ENCODE assay signal across 1 cellular context in the genomic region with DNA sequence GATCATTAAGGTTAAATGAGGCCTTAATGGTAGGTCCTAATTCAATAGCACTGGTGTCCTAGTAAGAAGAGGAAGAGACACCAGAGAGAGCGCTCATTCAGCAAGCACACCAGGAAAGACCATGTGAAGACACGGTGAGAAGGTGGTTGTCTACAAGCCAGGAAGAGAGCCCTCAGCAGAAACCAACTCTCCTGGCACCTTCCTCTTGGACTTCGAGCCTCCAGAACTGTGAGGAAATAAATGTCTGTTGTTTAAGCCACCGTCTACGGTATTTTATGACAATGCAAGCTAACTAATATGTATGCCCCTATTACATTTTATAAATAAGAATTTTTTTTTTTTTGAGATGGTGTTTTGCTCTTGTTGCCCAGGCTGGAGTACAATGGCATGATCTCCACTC.
TF ChIP-seq lines count a peak whose summit lies in the region.

No MANE protein-coding gene starts in this region.

TF ChIP-seq in H1, 55 proteins besides CTCF, POLR2A, EP300 and RAD21:
- TF ChIP-seq CTBP2 (IDR thresholded peaks at IDR 0.05; ENCODE audit: borderline replicate concordance, insufficient read depth, insufficient read length, low read length) (no peak), SP4 (IDR thresholded peaks at IDR 0.05; ENCODE audit: low read length) (no peak), PHF8 (conservative IDR thresholded peaks at IDR 0.05; ENCODE audit: low read depth, low read length) (no peak), RBBP5 (IDR thresholded peaks at IDR 0.05; ENCODE audit: borderline replicate concordance, low read depth, low read length) (no peak), EZH2 (IDR thresholded peaks at IDR 0.05; ENCODE audit: low read depth, low read length, severe bottlenecking) (no peak), KDM1A (IDR thresholded peaks at IDR 0.05; ENCODE audit: borderline replicate concordance, low read length) (no peak), NANOG (IDR thresholded peaks at IDR 0.05; ENCODE audit: insufficient read depth, low read depth, low read length, poor library complexity, severe bottlenecking) (no peak), TCF12 (IDR thresholded peaks at IDR 0.05; ENCODE audit: low read depth, low read length) (no peak), KDM5A (IDR thresholded peaks at IDR 0.05; ENCODE audit: low read length) (no peak), CREB1 (IDR thresholded peaks at IDR 0.05) (no peak), SIRT6 (IDR thresholded peaks at IDR 0.05; ENCODE audit: low read length) (no peak), RNF2 (IDR thresholded peaks at IDR 0.05; ENCODE audit: borderline replicate concordance, low read depth, low read length, missing control alignments, poor library complexity, severe bottlenecking) (no peak)
- TF ChIP-seq, protein P1, sequence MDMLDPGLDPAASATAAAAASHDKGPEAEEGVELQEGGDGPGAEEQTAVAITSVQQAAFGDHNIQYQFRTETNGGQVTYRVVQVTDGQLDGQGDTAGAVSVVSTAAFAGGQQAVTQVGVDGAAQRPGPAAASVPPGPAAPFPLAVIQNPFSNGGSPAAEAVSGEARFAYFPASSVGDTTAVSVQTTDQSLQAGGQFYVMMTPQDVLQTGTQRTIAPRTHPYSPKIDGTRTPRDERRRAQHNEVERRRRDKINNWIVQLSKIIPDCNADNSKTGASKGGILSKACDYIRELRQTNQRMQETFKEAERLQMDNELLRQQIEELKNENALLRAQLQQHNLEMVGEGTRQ (IDR thresholded peaks at IDR 0.05; ENCODE audit: low read length): no peak
